Comparison of ENCODE assay signal across 24 cellular contexts in genomic region chr13:41639237-41639904, GRCh38.
A peak's percentile ranks its signal among the peaks of the same experiment; 100 is the strongest.
DNase-seq lines count a peak whose midpoint lies in the region; ATAC-seq and TF ChIP-seq lines count a peak whose summit lies in the region.
"Had no signal": no experiment of that assay in that cellular context is flagged by ENCODE, and none has a peak within 500 bp of the region (broad histone marks: within the 10 kb centered on the region; RNA-seq: fewer than 3 reads in every experiment).

No MANE protein-coding gene starts in this region.

- no peak for TF ChIP-seq CTCF in heart left ventricle (IDR thresholded peaks at IDR 0.05)
- no peak for TF ChIP-seq CTCF in left lung (IDR thresholded peaks at IDR 0.05)
- TF ChIP-seq CTCF in psoas muscle (IDR thresholded peaks at IDR 0.05) = no peak
- TF ChIP-seq CTCF in uterus (IDR thresholded peaks at IDR 0.05) = no peak
- no peak for TF ChIP-seq CTCF in dorsolateral prefrontal cortex (IDR thresholded peaks at IDR 0.05 in 54 of 56, conservative IDR thresholded peaks at IDR 0.05 in 2 of 56; ENCODE audit: low read depth in 1 of 56, partially characterized antibody in 56 of 56)

- H3K27ac ChIP-seq in heart left ventricle (peak overlapping the region in 11 of 12 donors; percentile 43 to 79 (median 72)), left lung (peak overlapping the region; percentile 9 to 40), psoas muscle (peak overlapping the region; percentile 46), uterus (peak overlapping the region; percentile 57 to 65), dorsolateral prefrontal cortex (peak overlapping the region in 2 of 59 donors; percentile 15 to 36)
- H3K27ac ChIP-seq: body of pancreas, thyroid gland had no signal

- H3K27me3 ChIP-seq in heart left ventricle (no peaks in the 10 kb centered on the region), left lung (no peaks in the 10 kb centered on the region), psoas muscle (ENCODE audit: insufficient read depth in 3 of 3, low read length in 2 of 3) (no peaks in the 10 kb centered on the region), uterus (no peaks in the 10 kb centered on the region), dorsolateral prefrontal cortex (no peaks in the 10 kb centered on the region), H7 (ENCODE audit: control insufficient read depth, insufficient read depth, low read length) (no peaks in the 10 kb centered on the region)
- H3K27me3 ChIP-seq: body of pancreas, stomach, thyroid gland had no signal

- H3K36me3 ChIP-seq in heart left ventricle = no peaks in the 10 kb centered on the region
- no peaks in the 10 kb centered on the region for H3K36me3 ChIP-seq in left lung
- H3K36me3 ChIP-seq in psoas muscle (ENCODE audit: insufficient read depth in 1 of 2, low read depth in 1 of 2) = no peaks in the 10 kb centered on the region
- no peaks in the 10 kb centered on the region for H3K36me3 ChIP-seq in uterus
- H3K36me3 ChIP-seq in H7 (replicated peaks; ENCODE audit: control insufficient read depth, insufficient read depth, low read length) = no peaks in the 10 kb centered on the region
- H3K36me3 ChIP-seq: thyroid gland had no signal

- WGBS in heart left ventricle, 4 donors = 76 to 83% (median 79%) methylated on average over 7 of the region's 7 CpGs
- WGBS in psoas muscle, 3 donors = 64 to 79% (median 75%) methylated on average over 7 of the region's 7 CpGs

- no peak overlapping the region for H3K4me3 ChIP-seq in heart left ventricle
- H3K4me3 ChIP-seq in left lung = no peak overlapping the region
- no peak overlapping the region for H3K4me3 ChIP-seq in psoas muscle
- no peak overlapping the region for H3K4me3 ChIP-seq in uterus
- peak overlapping the region in 14 of 59 donors; percentile 1 to 39 (median 12) for H3K4me3 ChIP-seq in dorsolateral prefrontal cortex
- H3K4me3 ChIP-seq in H7 (ENCODE audit: insufficient read depth, low read depth, low read length) = no peak overlapping the region
- H3K4me3 ChIP-seq: body of pancreas, smooth muscle cell, stomach, thyroid gland had no signal

- H3K4me1 ChIP-seq in heart left ventricle = peaks cover 0 to 34% (median 23%) of the 10 kb centered on the region in 12 donors
- H3K4me1 ChIP-seq in left lung = peaks cover 3% of the 10 kb centered on the region in 2 donors
- H3K4me1 ChIP-seq in psoas muscle = peaks cover 16% of the 10 kb centered on the region
- peaks cover 8 to 16% of the 10 kb centered on the region in 2 donors for H3K4me1 ChIP-seq in uterus

- H3K9me3 ChIP-seq in heart left ventricle = no peaks in the 10 kb centered on the region
- no peaks in the 10 kb centered on the region for H3K9me3 ChIP-seq in left lung
- H3K9me3 ChIP-seq in psoas muscle = no peaks in the 10 kb centered on the region
- H3K9me3 ChIP-seq in uterus = no peaks in the 10 kb centered on the region
- H3K9me3 ChIP-seq: body of pancreas, stomach, thyroid gland had no signal

- no peak for DNase-seq in heart left ventricle
- DNase-seq in Right ventricle myocardium inferior (ENCODE audit: missing footprints) = no peak
- DNase-seq in left lung = no peak
- no peak for DNase-seq in psoas muscle
- no peak for DNase-seq in uterus
- DNase-seq in dorsolateral prefrontal cortex = no peak
- DNase-seq in H7 = no peak
- DNase-seq in GM19240 (ENCODE audit: insufficient read length, low spot score) = no peak
- DNase-seq: 8988T; activated CD4-positive, alpha-beta T cell treated with anti-CD3 and anti-CD28 coated beads for 1 hour; activated CD8-positive, alpha-beta memory T cell treated with anti-CD3 and anti-CD28 coated beads, Interleukin-2, amount 50 U/mL, for 48 hours; activated CD8-positive, alpha-beta T cell treated with anti-CD3 and anti-CD28 coated beads for 36 hours; activated naive CD4-positive, alpha-beta T cell treated with anti-CD3 and anti-CD28 coated beads, Interleukin-2, amount 10 ng/mL, durations not matched to agents 7 days and 5 days; body of pancreas; CD4-positive, CD25-positive, alpha-beta regulatory T cell; Kasumi-1; midbrain; naive thymus-derived CD8-positive, alpha-beta T cell; NCI-H1417 treated with DMSO at 0.1 percent for 48 hours; NCI-H2081 treated with DMSO at 0.1 percent for 48 hours; SHP77; stomach; thyroid gland had no signal

- ATAC-seq in heart left ventricle (no peak), Right ventricle myocardium inferior (no peak), left lung (no peak), psoas muscle (no peak)
- ATAC-seq: activated CD8-positive, alpha-beta T cell treated with anti-CD3 and anti-CD28 coated beads for 36 hours; naive thymus-derived CD8-positive, alpha-beta T cell had no signal

- intact Hi-C loops in heart left ventricle (cut with DNase I) = loop anchor here in 2 of 10 donors (1.0 to 2.0 kb wide), 2 partner anchors 25 kb away; no protein-coding TSS in a partner anchor
- intact Hi-C loops in Right ventricle myocardium inferior (cut with DNase I) = no loop called here
- intact Hi-C loops in left lung (cut with DNase I) = no loop called here
- intact Hi-C loops in psoas muscle (cut with DNase I) = no loop called here
- intact Hi-C loops in uterus (cut with DNase I; ENCODE audit: low total_unique reads) = no loop called here
- intact Hi-C loops in dorsolateral prefrontal cortex (cut with DNase I) = no loop called here

- TF ChIP-seq POLR2A in heart left ventricle (IDR thresholded peaks at IDR 0.05) (no peak), uterus (IDR thresholded peaks at IDR 0.05) (no peak)
